ENCODE assay signal across 1 cellular context in genomic region chr1:203795382-203796222, GRCh38.
TF ChIP-seq lines count a peak whose summit lies in the region.

ZBED6 (plus strand) TSS chr1:203795623; CDS start chr1:203797523, 1,900 bp downstream.
ZC3H11A (plus strand) TSS chr1:203795623; CDS start chr1:203817071, 21,448 bp downstream.

TF ChIP-seq in HepG2, 621 proteins besides CTCF, POLR2A, EP300 and RAD21 (continued from another document and continues in another):
- TF ChIP-seq CHD2 (IDR thresholded peaks at IDR 0.05; ENCODE audit: low read depth, low read length) (0 out of 2 replicates have a peak, but pooled peaks have one; percentile 11), TCF7L2 (IDR thresholded peaks at IDR 0.05; ENCODE audit: low read depth, low read length) (no peak), ZNF276 (CRISPR knock-in tag; IDR thresholded peaks at IDR 0.05; ENCODE audit: low read depth) (no peak), CBX1 (IDR thresholded peaks at IDR 0.05; ENCODE audit: low read depth) (no peak), ZBTB26 (CRISPR knock-in tag; IDR thresholded peaks at IDR 0.05; ENCODE audit: borderline replicate concordance) (no peak), FLYWCH1 (CRISPR knock-in tag; IDR thresholded peaks at IDR 0.05) (no peak), ZFY (CRISPR knock-in tag; IDR thresholded peaks at IDR 0.05) (peak; percentile 98), CREM (IDR thresholded peaks at IDR 0.05) (peak; percentile 92), CREM (CRISPR knock-in tag; IDR thresholded peaks at IDR 0.05) (no peak), SNAI1 (CRISPR knock-in tag; IDR thresholded peaks at IDR 0.05; ENCODE audit: borderline replicate concordance) (no peak), ELK4 (CRISPR knock-in tag; IDR thresholded peaks at IDR 0.05; ENCODE audit: borderline replicate concordance) (no peak), ZNF615 (CRISPR knock-in tag; IDR thresholded peaks at IDR 0.05; ENCODE audit: borderline replicate concordance) (no peak), KDM2A (CRISPR knock-in tag; IDR thresholded peaks at IDR 0.05; ENCODE audit: borderline replicate concordance, low read depth) (peak; percentile 86), AGO1 (IDR thresholded peaks at IDR 0.05; ENCODE audit: low read depth, low read length, poor library complexity, severe bottlenecking) (no peak), KLF6 (CRISPR knock-in tag; IDR thresholded peaks at IDR 0.05) (peak; percentile 89), NFIC (IDR thresholded peaks at IDR 0.05; ENCODE audit: low read length) (no peak), HMGXB4 (CRISPR knock-in tag; IDR thresholded peaks at IDR 0.05; ENCODE audit: borderline replicate concordance in 1 of 2, low read depth in 1 of 2) (peak in 1 of 2 experiments; percentile 61; a peak in 2 of 4 replicates), SETDB1 (CRISPR knock-in tag; IDR thresholded peaks at IDR 0.05; ENCODE audit: borderline replicate concordance) (no peak), ZNF333 (CRISPR knock-in tag; IDR thresholded peaks at IDR 0.05; ENCODE audit: borderline replicate concordance) (no peak), ZNF281 (CRISPR knock-in tag; IDR thresholded peaks at IDR 0.05; ENCODE audit: borderline replicate concordance) (peak; percentile 74), BRCA1 (CRISPR knock-in tag; IDR thresholded peaks at IDR 0.05) (no peak), ZNF646 (CRISPR knock-in tag; IDR thresholded peaks at IDR 0.05) (no peak), RAD51 (IDR thresholded peaks at IDR 0.05; ENCODE audit: borderline replicate concordance) (peak; percentile 97), HNF4G (IDR thresholded peaks at IDR 0.05; ENCODE audit: borderline replicate concordance, low read depth, low read length) (no peak; the same call in 1 of the 2 replicates), HNF4G (CRISPR knock-in tag; IDR thresholded peaks at IDR 0.05; ENCODE audit: borderline replicate concordance, low read depth) (no peak; the same call in 1 of the 2 replicates), SP2 (CRISPR knock-in tag; IDR thresholded peaks at IDR 0.05) (no peak), GTF2F1 (IDR thresholded peaks at IDR 0.05; ENCODE audit: low read length) (peak; percentile 76), ZNF766 (CRISPR knock-in tag; IDR thresholded peaks at IDR 0.05; ENCODE audit: borderline replicate concordance) (no peak; the same call in 1 of the 2 replicates), NCOA1 (CRISPR knock-in tag; IDR thresholded peaks at IDR 0.05) (no peak), TFDP2 (CRISPR knock-in tag; IDR thresholded peaks at IDR 0.05) (peak; percentile 83), EZH2 (conservative IDR thresholded peaks at IDR 0.05; ENCODE audit: low read depth, low read length) (no peak), HDAC1 (CRISPR knock-in tag; IDR thresholded peaks at IDR 0.05) (peak; percentile 64; the same call in 1 of the 2 replicates), RFX5 (IDR thresholded peaks at IDR 0.05; ENCODE audit: low read depth, low read length) (no peak), ZNF382 (CRISPR knock-in tag; IDR thresholded peaks at IDR 0.05; ENCODE audit: borderline replicate concordance) (no peak), MTA3 (CRISPR knock-in tag; IDR thresholded peaks at IDR 0.05) (no peak), SP1 (IDR thresholded peaks at IDR 0.05) (no peak), SP1 (CRISPR knock-in tag; IDR thresholded peaks at IDR 0.05) (peak; percentile 49; the same call in 1 of the 2 replicates), ARHGAP35 (CRISPR knock-in tag; IDR thresholded peaks at IDR 0.05; ENCODE audit: borderline replicate concordance) (no peak), YEATS2 (CRISPR knock-in tag; IDR thresholded peaks at IDR 0.05; ENCODE audit: borderline replicate concordance) (peak; percentile 79; the same call in 1 of the 2 replicates), MED8 (CRISPR knock-in tag; IDR thresholded peaks at IDR 0.05; ENCODE audit: insufficient replicate concordance) (peak; percentile 20), THAP9 (CRISPR knock-in tag; IDR thresholded peaks at IDR 0.05; ENCODE audit: borderline replicate concordance) (peak; percentile 83; the same call in 1 of the 2 replicates), PAF1 (CRISPR knock-in tag; IDR thresholded peaks at IDR 0.05) (no peak), ZNF101 (CRISPR knock-in tag; IDR thresholded peaks at IDR 0.05; ENCODE audit: borderline replicate concordance, low read depth) (no peak)
